ENCODE assay signal across 23 cellular contexts in the genomic region with DNA sequence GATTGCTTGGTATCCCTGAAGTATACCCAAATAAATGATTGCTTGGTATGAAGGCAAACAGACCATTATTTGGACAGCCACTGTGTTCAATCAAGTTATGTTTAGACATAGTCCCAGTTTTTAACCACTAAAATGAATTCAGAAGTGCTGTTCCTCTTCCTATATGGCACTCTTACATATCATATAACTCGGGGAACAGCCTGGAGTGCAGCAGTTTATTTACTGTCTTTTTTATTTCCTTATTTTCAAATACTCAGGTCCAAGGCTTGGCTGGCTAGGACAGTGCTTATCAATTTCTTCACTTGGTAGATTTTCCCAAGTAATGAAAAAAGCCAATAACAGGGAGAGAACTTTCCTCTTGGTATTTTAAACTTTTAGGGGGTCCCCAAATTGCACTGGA.
"Had no signal": no experiment of that assay in that cellular context is flagged by ENCODE, and none has a peak within 500 bp of the region (broad histone marks: within the 10 kb centered on the region; RNA-seq: fewer than 3 reads in every experiment).

No MANE protein-coding gene starts in this region.

- H3K27me3 ChIP-seq: dorsolateral prefrontal cortex, foreskin keratinocyte, gastroesophageal sphincter, heart left ventricle, left lung had no signal

- H3K27ac Mint-ChIP-seq: mesothelial cell of epicardium; naive thymus-derived CD4-positive, alpha-beta T cell had no signal

- H3K4me3 Mint-ChIP-seq: mesothelial cell of epicardium; naive thymus-derived CD4-positive, alpha-beta T cell had no signal

- H3K27ac ChIP-seq: coronary artery, dorsolateral prefrontal cortex, epithelial cell of prostate, foreskin keratinocyte, gastroesophageal sphincter, heart left ventricle, left lung, lower lobe of right lung had no signal

- H3K9me3 ChIP-seq: left lung, lower lobe of right lung had no signal

- H3K4me1 Mint-ChIP-seq: naive thymus-derived CD4-positive, alpha-beta T cell had no signal

- FAIRE-seq: endometrium, frontal cortex, islet of Langerhans, kidney had no signal

- DNase-seq: cerebellar nuclear complex; dermis blood vessel endothelial cell; dorsolateral prefrontal cortex; effector CD4-positive, alpha-beta T cell; effector memory CD4-positive, alpha-beta T cell; foreskin keratinocyte; heart left ventricle; hippocampal formation; kidney; kidney glomerular epithelial cell; left lung; left ventricle myocardium superior; lower lobe of right lung; mesenchymal stem cell; naive thymus-derived CD4-positive, alpha-beta T cell had no signal

- ATAC-seq: esophagus mucosa; foreskin keratinocyte; gastroesophageal sphincter; heart left ventricle; left lung; left ventricle myocardium superior; lower lobe of right lung; naive thymus-derived CD4-positive, alpha-beta T cell had no signal

- H3K36me3 Mint-ChIP-seq: mesothelial cell of epicardium had no signal

- H3K36me3 ChIP-seq: gastroesophageal sphincter, heart left ventricle, left lung, lower lobe of right lung had no signal

- H3K4me3 ChIP-seq: coronary artery, dorsolateral prefrontal cortex, gastroesophageal sphincter, heart left ventricle, left lung, lower lobe of right lung had no signal

- H3K4me1 ChIP-seq: gastroesophageal sphincter, left lung, lower lobe of right lung had no signal
